In genomic region chr16:71722801-71723536, GRCh38 we compare ENCODE assay signal across 1 cellular context.
TF ChIP-seq lines count a peak whose summit lies in the region.

No MANE protein-coding gene starts in this region.

TF ChIP-seq in HepG2, 621 proteins besides CTCF, POLR2A, EP300 and RAD21 (continued from another document and continues in another):
- TF ChIP-seq, protein P1, sequence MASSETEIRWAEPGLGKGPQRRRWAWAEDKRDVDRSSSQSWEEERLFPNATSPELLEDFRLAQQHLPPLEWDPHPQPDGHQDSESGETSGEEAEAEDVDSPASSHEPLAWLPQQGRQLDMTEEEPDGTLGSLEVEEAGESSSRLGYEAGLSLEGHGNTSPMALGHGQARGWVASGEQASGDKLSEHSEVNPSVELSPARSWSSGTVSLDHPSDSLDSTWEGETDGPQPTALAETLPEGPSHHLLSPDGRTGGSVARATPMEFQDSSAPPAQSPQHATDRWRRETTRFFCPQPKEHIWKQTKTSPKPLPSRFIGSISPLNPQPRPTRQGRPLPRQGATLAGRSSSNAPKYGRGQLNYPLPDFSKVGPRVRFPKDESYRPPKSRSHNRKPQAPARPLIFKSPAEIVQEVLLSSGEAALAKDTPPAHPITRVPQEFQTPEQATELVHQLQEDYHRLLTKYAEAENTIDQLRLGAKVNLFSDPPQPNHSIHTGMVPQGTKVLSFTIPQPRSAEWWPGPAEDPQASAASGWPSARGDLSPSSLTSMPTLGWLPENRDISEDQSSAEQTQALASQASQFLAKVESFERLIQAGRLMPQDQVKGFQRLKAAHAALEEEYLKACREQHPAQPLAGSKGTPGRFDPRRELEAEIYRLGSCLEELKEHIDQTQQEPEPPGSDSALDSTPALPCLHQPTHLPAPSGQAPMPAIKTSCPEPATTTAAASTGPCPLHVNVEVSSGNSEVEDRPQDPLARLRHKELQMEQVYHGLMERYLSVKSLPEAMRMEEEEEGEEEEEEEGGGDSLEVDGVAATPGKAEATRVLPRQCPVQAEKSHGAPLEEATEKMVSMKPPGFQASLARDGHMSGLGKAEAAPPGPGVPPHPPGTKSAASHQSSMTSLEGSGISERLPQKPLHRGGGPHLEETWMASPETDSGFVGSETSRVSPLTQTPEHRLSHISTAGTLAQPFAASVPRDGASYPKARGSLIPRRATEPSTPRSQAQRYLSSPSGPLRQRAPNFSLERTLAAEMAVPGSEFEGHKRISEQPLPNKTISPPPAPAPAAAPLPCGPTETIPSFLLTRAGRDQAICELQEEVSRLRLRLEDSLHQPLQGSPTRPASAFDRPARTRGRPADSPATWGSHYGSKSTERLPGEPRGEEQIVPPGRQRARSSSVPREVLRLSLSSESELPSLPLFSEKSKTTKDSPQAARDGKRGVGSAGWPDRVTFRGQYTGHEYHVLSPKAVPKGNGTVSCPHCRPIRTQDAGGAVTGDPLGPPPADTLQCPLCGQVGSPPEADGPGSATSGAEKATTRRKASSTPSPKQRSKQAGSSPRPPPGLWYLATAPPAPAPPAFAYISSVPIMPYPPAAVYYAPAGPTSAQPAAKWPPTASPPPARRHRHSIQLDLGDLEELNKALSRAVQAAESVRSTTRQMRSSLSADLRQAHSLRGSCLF (CRISPR knock-in tag; IDR thresholded peaks at IDR 0.05; ENCODE audit: borderline replicate concordance), result no peak
- TF ChIP-seq, protein P2, sequence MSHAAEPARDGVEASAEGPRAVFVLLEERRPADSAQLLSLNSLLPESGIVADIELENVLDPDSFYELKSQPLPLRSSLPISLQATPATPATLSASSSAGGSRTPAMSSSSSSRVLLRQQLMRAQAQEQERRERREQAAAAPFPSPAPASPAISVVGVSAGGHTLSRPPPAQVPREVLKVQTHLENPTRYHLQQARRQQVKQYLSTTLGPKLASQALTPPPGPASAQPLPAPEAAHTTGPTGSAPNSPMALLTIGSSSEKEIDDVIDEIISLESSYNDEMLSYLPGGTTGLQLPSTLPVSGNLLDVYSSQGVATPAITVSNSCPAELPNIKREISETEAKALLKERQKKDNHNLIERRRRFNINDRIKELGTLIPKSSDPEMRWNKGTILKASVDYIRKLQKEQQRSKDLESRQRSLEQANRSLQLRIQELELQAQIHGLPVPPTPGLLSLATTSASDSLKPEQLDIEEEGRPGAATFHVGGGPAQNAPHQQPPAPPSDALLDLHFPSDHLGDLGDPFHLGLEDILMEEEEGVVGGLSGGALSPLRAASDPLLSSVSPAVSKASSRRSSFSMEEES (CRISPR knock-in tag; IDR thresholded peaks at IDR 0.05), result no peak
- TF ChIP-seq, protein P3, sequence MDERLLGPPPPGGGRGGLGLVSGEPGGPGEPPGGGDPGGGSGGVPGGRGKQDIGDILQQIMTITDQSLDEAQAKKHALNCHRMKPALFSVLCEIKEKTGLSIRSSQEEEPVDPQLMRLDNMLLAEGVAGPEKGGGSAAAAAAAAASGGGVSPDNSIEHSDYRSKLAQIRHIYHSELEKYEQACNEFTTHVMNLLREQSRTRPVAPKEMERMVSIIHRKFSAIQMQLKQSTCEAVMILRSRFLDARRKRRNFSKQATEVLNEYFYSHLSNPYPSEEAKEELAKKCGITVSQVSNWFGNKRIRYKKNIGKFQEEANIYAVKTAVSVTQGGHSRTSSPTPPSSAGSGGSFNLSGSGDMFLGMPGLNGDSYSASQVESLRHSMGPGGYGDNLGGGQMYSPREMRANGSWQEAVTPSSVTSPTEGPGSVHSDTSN (CRISPR knock-in tag; IDR thresholded peaks at IDR 0.05), result no peak
- no peak for TF ChIP-seq PREB (CRISPR knock-in tag; IDR thresholded peaks at IDR 0.05)
- TF ChIP-seq ZEB1 (IDR thresholded peaks at IDR 0.05; ENCODE audit: insufficient replicate concordance, low read depth), result no peak
- TF ChIP-seq ZNF713 (CRISPR knock-in tag; IDR thresholded peaks at IDR 0.05), result no peak
- no peak for TF ChIP-seq ZMYM2 (CRISPR knock-in tag; IDR thresholded peaks at IDR 0.05)
- no peak for TF ChIP-seq TCF7L2 (IDR thresholded peaks at IDR 0.05; ENCODE audit: low read depth, low read length)
- 0 out of 2 replicates have a peak, but pooled peaks have one; percentile 9 for TF ChIP-seq MLXIP (CRISPR knock-in tag; IDR thresholded peaks at IDR 0.05; ENCODE audit: borderline replicate concordance)
- peak; percentile 34 for TF ChIP-seq SRSF1 (optimal IDR thresholded peaks at IDR 0.05; ENCODE audit: low read depth, low read length)
- peak; percentile 87 for TF ChIP-seq PATZ1 (CRISPR knock-in tag; IDR thresholded peaks at IDR 0.05)
- TF ChIP-seq HOXA5 (CRISPR knock-in tag; IDR thresholded peaks at IDR 0.05), result peak; percentile 36; the same call in 1 of the 2 replicates
- TF ChIP-seq ZNF558 (CRISPR knock-in tag; IDR thresholded peaks at IDR 0.05; ENCODE audit: borderline replicate concordance), result peak; percentile 23; the same call in 1 of the 2 replicates
- TF ChIP-seq, protein P4, sequence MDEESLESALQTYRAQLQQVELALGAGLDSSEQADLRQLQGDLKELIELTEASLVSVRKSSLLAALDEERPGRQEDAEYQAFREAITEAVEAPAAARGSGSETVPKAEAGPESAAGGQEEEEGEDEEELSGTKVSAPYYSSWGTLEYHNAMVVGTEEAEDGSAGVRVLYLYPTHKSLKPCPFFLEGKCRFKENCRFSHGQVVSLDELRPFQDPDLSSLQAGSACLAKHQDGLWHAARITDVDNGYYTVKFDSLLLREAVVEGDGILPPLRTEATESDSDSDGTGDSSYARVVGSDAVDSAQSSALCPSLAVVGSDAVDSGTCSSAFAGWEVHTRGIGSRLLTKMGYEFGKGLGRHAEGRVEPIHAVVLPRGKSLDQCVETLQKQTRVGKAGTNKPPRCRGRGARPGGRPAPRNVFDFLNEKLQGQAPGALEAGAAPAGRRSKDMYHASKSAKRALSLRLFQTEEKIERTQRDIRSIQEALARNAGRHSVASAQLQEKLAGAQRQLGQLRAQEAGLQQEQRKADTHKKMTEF (CRISPR knock-in tag; IDR thresholded peaks at IDR 0.05), result peak; percentile 71
- TF ChIP-seq MAFF (IDR thresholded peaks at IDR 0.05; ENCODE audit: low read depth, low read length), result no peak
- no peak for TF ChIP-seq TBL1XR1 (IDR thresholded peaks at IDR 0.05; ENCODE audit: borderline replicate concordance, low read length, partially characterized antibody)
- no peak for TF ChIP-seq SIN3B (IDR thresholded peaks at IDR 0.05; ENCODE audit: low read length)
- TF ChIP-seq ELF1 (CRISPR knock-in tag; IDR thresholded peaks at IDR 0.05), result peak; percentile 55
- peak; percentile 18; the same call in 1 of the 2 replicates for TF ChIP-seq DPF2 (CRISPR knock-in tag; IDR thresholded peaks at IDR 0.05; ENCODE audit: borderline replicate concordance, low read depth)
- TF ChIP-seq ZNF501 (CRISPR knock-in tag; IDR thresholded peaks at IDR 0.05), result peak; percentile 87; the same call in 1 of the 2 replicates
- TF ChIP-seq ZBTB1 (CRISPR knock-in tag; IDR thresholded peaks at IDR 0.05; ENCODE audit: borderline replicate concordance), result no peak
- 0 out of 2 replicates have a peak, but pooled peaks have one; percentile 90 for TF ChIP-seq ZNF83 (CRISPR knock-in tag; IDR thresholded peaks at IDR 0.05; ENCODE audit: borderline replicate concordance)
- TF ChIP-seq, protein P5, sequence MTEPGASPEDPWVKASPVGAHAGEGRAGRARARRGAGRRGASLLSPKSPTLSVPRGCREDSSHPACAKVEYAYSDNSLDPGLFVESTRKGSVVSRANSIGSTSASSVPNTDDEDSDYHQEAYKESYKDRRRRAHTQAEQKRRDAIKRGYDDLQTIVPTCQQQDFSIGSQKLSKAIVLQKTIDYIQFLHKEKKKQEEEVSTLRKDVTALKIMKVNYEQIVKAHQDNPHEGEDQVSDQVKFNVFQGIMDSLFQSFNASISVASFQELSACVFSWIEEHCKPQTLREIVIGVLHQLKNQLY (CRISPR knock-in tag; IDR thresholded peaks at IDR 0.05), result no peak; the same call in 1 of the 2 replicates
- TF ChIP-seq ZSCAN9 (CRISPR knock-in tag; IDR thresholded peaks at IDR 0.05; ENCODE audit: borderline replicate concordance), result no peak
- no peak for TF ChIP-seq GTF2F1 (IDR thresholded peaks at IDR 0.05; ENCODE audit: low read length)
- no peak for TF ChIP-seq ZNF775 (CRISPR knock-in tag; IDR thresholded peaks at IDR 0.05; ENCODE audit: borderline replicate concordance)
- TF ChIP-seq MED13 (CRISPR knock-in tag; IDR thresholded peaks at IDR 0.05), result no peak; the same call in 1 of the 2 replicates
- TF ChIP-seq ARNT (IDR thresholded peaks at IDR 0.05), result no peak
- no peak for TF ChIP-seq YY1 (IDR thresholded peaks at IDR 0.05; ENCODE audit: insufficient read depth, insufficient replicate concordance, low read depth, low read length)
- TF ChIP-seq, protein P6, sequence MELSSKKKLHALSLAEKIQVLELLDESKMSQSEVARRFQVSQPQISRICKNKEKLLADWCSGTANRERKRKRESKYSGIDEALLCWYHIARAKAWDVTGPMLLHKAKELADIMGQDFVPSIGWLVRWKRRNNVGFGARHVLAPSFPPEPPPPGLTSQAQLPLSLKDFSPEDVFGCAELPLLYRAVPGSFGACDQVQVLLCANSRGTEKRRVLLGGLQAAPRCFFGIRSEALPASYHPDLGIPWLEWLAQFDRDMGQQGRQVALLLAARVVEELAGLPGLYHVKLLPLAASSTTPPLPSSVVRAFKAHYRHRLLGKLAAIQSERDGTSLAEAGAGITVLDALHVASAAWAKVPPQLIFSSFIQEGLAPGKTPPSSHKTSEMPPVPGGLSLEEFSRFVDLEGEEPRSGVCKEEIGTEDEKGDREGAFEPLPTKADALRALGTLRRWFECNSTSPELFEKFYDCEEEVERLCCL (CRISPR knock-in tag; IDR thresholded peaks at IDR 0.05; ENCODE audit: borderline replicate concordance), result peak; percentile 66; the same call in 1 of the 2 replicates
- TF ChIP-seq ZNF878 (CRISPR knock-in tag; IDR thresholded peaks at IDR 0.05), result no peak
- peak; percentile 66 for TF ChIP-seq MTA1 (CRISPR knock-in tag; IDR thresholded peaks at IDR 0.05; ENCODE audit: borderline replicate concordance)
- peak; percentile 95 for TF ChIP-seq ZNF567 (CRISPR knock-in tag; IDR thresholded peaks at IDR 0.05; ENCODE audit: borderline replicate concordance)
- no peak for TF ChIP-seq NCOA5 (CRISPR knock-in tag; IDR thresholded peaks at IDR 0.05)
- no peak for TF ChIP-seq GPN1 (CRISPR knock-in tag; IDR thresholded peaks at IDR 0.05; ENCODE audit: borderline replicate concordance)
- peak; percentile 53; the same call in 1 of the 2 replicates for TF ChIP-seq MTERF4 (CRISPR knock-in tag; IDR thresholded peaks at IDR 0.05)
- no peak for TF ChIP-seq GATA4 (IDR thresholded peaks at IDR 0.05; ENCODE audit: borderline replicate concordance, low read depth)
- TF ChIP-seq, protein P7, sequence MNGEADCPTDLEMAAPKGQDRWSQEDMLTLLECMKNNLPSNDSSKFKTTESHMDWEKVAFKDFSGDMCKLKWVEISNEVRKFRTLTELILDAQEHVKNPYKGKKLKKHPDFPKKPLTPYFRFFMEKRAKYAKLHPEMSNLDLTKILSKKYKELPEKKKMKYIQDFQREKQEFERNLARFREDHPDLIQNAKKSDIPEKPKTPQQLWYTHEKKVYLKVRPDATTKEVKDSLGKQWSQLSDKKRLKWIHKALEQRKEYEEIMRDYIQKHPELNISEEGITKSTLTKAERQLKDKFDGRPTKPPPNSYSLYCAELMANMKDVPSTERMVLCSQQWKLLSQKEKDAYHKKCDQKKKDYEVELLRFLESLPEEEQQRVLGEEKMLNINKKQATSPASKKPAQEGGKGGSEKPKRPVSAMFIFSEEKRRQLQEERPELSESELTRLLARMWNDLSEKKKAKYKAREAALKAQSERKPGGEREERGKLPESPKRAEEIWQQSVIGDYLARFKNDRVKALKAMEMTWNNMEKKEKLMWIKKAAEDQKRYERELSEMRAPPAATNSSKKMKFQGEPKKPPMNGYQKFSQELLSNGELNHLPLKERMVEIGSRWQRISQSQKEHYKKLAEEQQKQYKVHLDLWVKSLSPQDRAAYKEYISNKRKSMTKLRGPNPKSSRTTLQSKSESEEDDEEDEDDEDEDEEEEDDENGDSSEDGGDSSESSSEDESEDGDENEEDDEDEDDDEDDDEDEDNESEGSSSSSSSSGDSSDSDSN (CRISPR knock-in tag; IDR thresholded peaks at IDR 0.05), result peak; percentile 99
